In genomic region chr12:54369597-54370217, GRCh38 we compare ENCODE assay signal across 10 cellular contexts. TPM values are rescaled to one million over a fixed set of nuclear protein-coding genes. Genes with fewer than 3 reads are reported as not detected.
DNase-seq lines count a peak whose midpoint lies in the region; ATAC-seq and TF ChIP-seq lines count a peak whose summit lies in the region.
"Had no signal": no experiment of that assay in that cellular context is flagged by ENCODE, and none has a peak within 500 bp of the region (broad histone marks: within the 10 kb centered on the region; RNA-seq: fewer than 3 reads in every experiment).

No MANE protein-coding gene starts in this region.

- H3K4me1 ChIP-seq in subcutaneous abdominal adipose tissue (ENCODE audit: control insufficient read depth in 5 of 5, insufficient read depth in 5 of 5, low read length in 5 of 5): peaks cover 4 to 59% (median 49%) of the 10 kb centered on the region in 5 donors

- in situ Hi-C loops in astrocyte of the cerebellum (cut with HindIII; ENCODE audit: low sequenced_read_pairs): loop anchor here (5.0 kb wide), 1 partner anchor 152 kb away; no protein-coding TSS in a partner anchor

- peak overlapping the region in 3 of 5 donors; percentile 25 to 49 (median 25) for H3K9ac ChIP-seq in subcutaneous abdominal adipose tissue (ENCODE audit: low read length in 5 of 5)

- H3K27ac ChIP-seq in subcutaneous abdominal adipose tissue (ENCODE audit: low read depth, low read length): peak overlapping the region; percentile 54

- ATAC-seq in left colon: peak; percentile 14
- no peak for ATAC-seq in stimulated activated naive CD8-positive, alpha-beta T cell treated with anti-CD3 and anti-CD28 coated beads, Interleukin-15, Interleukin-2, amounts not matched to agents 100 U/mL and 50 U/mL, for 24 hours
- ATAC-seq in GM18868 (IDR thresholded peaks at IDR 0.05; ENCODE audit: unreplicated experiment): no peak

- intact Hi-C loops in left colon (cut with DNase I, micrococcal nuclease): loop anchor here in 1 of 2 donors (10.0 kb wide), 1 partner anchor 145 kb away; no protein-coding TSS in a partner anchor

- no peaks in the 10 kb centered on the region for H3K9me3 ChIP-seq in subcutaneous abdominal adipose tissue (ENCODE audit: control insufficient read depth in 5 of 5, low read length in 5 of 5)

- DNase-seq in DMS53 (lab: John Stamatoyannopoulos, UW) (peak; percentile 59), DMS53 treated with DMSO at 0.1 percent for 48 hours (lab: John Stamatoyannopoulos, UW; ENCODE audit: unreplicated experiment) (no peak), astrocyte of the cerebellum (ENCODE audit: low read depth) (no peak), left colon (no peak), HUDEP-2 (lab: John Stamatoyannopoulos, UW; ENCODE audit: unreplicated experiment in 76 of 76) (no peak)
- no peak for DNase-seq in stimulated activated naive CD8-positive, alpha-beta T cell treated with anti-CD3 and anti-CD28 coated beads, Interleukin-15, Interleukin-2, amounts not matched to agents 100 U/mL and 50 U/mL, for 24 hours
- DNase-seq: NCI-H1694 treated with DMSO at 0.1 percent for 48 hours had no signal

- no peaks in the 10 kb centered on the region for H3K27me3 ChIP-seq in subcutaneous abdominal adipose tissue (ENCODE audit: control insufficient read depth in 5 of 5, insufficient read depth in 4 of 5, low read length in 5 of 5)

- H3K36me3 ChIP-seq in subcutaneous abdominal adipose tissue (ENCODE audit: control insufficient read depth in 5 of 5, insufficient read depth in 5 of 5, low read length in 5 of 5): peaks cover 0 to 10% (median 6%) of the 10 kb centered on the region in 5 donors

- no peak for TF ChIP-seq CTCF in astrocyte of the cerebellum (IDR thresholded peaks at IDR 0.05; ENCODE audit: low read depth, low read length, missing control alignments)

- H3K4me3 ChIP-seq in astrocyte of the cerebellum (ENCODE audit: low read depth, low read length): peak overlapping the region; percentile 35
- H3K4me3 ChIP-seq in subcutaneous abdominal adipose tissue (ENCODE audit: low read depth in 1 of 5, low read length in 5 of 5): peak overlapping the region in 4 of 5 donors; percentile 17 to 54 (median 52)

RNA-seq across cellular contexts. Expression of gene GPR84, which starts 5.4 kb away (rescaled TPM):
- total RNA-seq in left colon: under 1 TPM in 1 of 2 donors, not detected in 1; 0.50 TPM
- total RNA-seq: A172 had no signal

RNA-seq across cellular contexts. Expression of gene ZNF385A, which starts 14.8 kb away (rescaled TPM):
- total RNA-seq in left colon: 1 to 10 TPM; 4.0 to 8.3 TPM

RNA-seq across cellular contexts. Expression of gene COPZ1, which starts 44.8 kb away (rescaled TPM):
- total RNA-seq in left colon: 100 to 1,000 TPM; 119 to 129 TPM

RNA-seq across cellular contexts. Expression of gene ITGA5, which starts 49.4 kb away (rescaled TPM):
- total RNA-seq in left colon: 10 to 100 TPM; 20.8 to 49.1 TPM
